ENCODE assay signal across 8 cellular contexts in genomic region chr5:139668924-139669680, GRCh38. TPM values are rescaled to one million over a fixed set of nuclear protein-coding genes. Genes with fewer than 3 reads are reported as not detected.
A peak's percentile ranks its signal among the peaks of the same experiment; 100 is the strongest.
DNase-seq lines count a peak whose midpoint lies in the region; ATAC-seq and TF ChIP-seq lines count a peak whose summit lies in the region.

No MANE protein-coding gene starts in this region.

- H3K36me3 ChIP-seq in right atrium auricular region (no peaks in the 10 kb centered on the region), stomach (peaks cover 0 to 3% (median 0%) of the 10 kb centered on the region in 4 donors), MG63 (peaks cover 79% of the 10 kb centered on the region)

- H3K27me3 Mint-ChIP-seq in T-helper 17 cell = no peaks in the 10 kb centered on the region

- H3K27me3 ChIP-seq in right atrium auricular region = no peaks in the 10 kb centered on the region
- no peaks in the 10 kb centered on the region for H3K27me3 ChIP-seq in stomach
- no peaks in the 10 kb centered on the region for H3K27me3 ChIP-seq in MG63

- H3K27ac ChIP-seq in right atrium auricular region (peak overlapping the region; percentile 94 to 97), stomach (peak overlapping the region; percentile 48 to 95 (median 90))

- TF ChIP-seq EP300 in stomach (IDR thresholded peaks at IDR 0.05) = no peak

- H3K4me3 ChIP-seq in right atrium auricular region = peak overlapping the region; percentile 39 to 50
- H3K4me3 ChIP-seq in stomach = peak overlapping the region; percentile 41 to 52 (median 48)
- H3K4me3 ChIP-seq in MG63 = no peak overlapping the region

- H3K9me3 ChIP-seq in T-helper 17 cell (ENCODE audit: control insufficient read depth, low read length, poor library complexity, severe bottlenecking) (no peaks in the 10 kb centered on the region), right atrium auricular region (no peaks in the 10 kb centered on the region), stomach (no peaks in the 10 kb centered on the region), MG63 (no peaks in the 10 kb centered on the region)

- ATAC-seq in T-helper 17 cell (no peak), HG02884 (IDR thresholded peaks at IDR 0.05; ENCODE audit: unreplicated experiment) (no peak)

- peaks cover 2% of the 10 kb centered on the region for H3K36me3 Mint-ChIP-seq in T-helper 17 cell (ENCODE audit: low read depth)

- H3K27ac Mint-ChIP-seq in T-helper 17 cell = no peak overlapping the region

- peak overlapping the region; percentile 81 for H3K4me3 Mint-ChIP-seq in T-helper 17 cell

- H3K4me1 Mint-ChIP-seq in T-helper 17 cell = peaks cover 24% of the 10 kb centered on the region

- WGBS in stomach, 5 donors = 77 to 85% (median 80%) methylated on average over 15 to 18 of the region's 18 CpGs

- intact Hi-C loops in stomach (cut with DNase I; ENCODE audit: low total_unique reads) = no loop called here

- TF ChIP-seq POLR2A in stomach (IDR thresholded peaks at IDR 0.05) = no peak

- peaks cover 7 to 98% of the 10 kb centered on the region in 2 donors for H3K4me1 ChIP-seq in right atrium auricular region
- H3K4me1 ChIP-seq in stomach = peaks cover 83 to 99% (median 92%) of the 10 kb centered on the region in 4 donors

- TF ChIP-seq CTCF in right atrium auricular region (IDR thresholded peaks at IDR 0.05) = no peak
- TF ChIP-seq CTCF in stomach (IDR thresholded peaks at IDR 0.05) = no peak

- DNase-seq in NCI-H2081 (lab: John Stamatoyannopoulos, UW) (peak; percentile 14 to 53), NCI-H2081 treated with DMSO at 0.1 percent for 48 hours (lab: John Stamatoyannopoulos, UW) (no peak), T-helper 17 cell (no peak), right atrium auricular region (ENCODE audit: low spot score) (no peak), stomach (no peak), MG63 (no peak), hippocampal formation (lab: John Stamatoyannopoulos, UW) (no peak)

RNA-seq across cellular contexts. Expression of gene CXXC5, which starts 21.0 kb away (rescaled TPM):
- total RNA-seq in T-helper 17 cell = 1 to 10 TPM; 3.2 to 4.3 TPM
- 10 to 100 TPM; 57.9 to 59.5 TPM for total RNA-seq in right atrium auricular region
- 100 to 1,000 TPM in 1 of 5 donors, 10 to 100 TPM in 4; 25.9 to 101 (median 32.7) TPM for total RNA-seq in stomach
- 10 to 100 TPM; 18.3 to 26.3 (median 22.2) TPM for polyA plus RNA-seq in stomach
- 133 and 193 TPM in 2 replicates for total RNA-seq in MG63 (2014; rRNA removed; shearing (Covaris generic); ENCODE audit: low replicate concordance)

Comparison
In these comparisons a context has a peak if more than half of its experiments do, and no peak if none do; other contexts are left out.
1. DNase-seq: peak in NCI-H2081 (2 of 2); none in NCI-H2081 treated with DMSO at 0.1 percent for 48 hours (single experiment), T-helper 17 cell (0 of 3), right atrium auricular region (single experiment), stomach (single experiment), MG63 (single experiment) and hippocampal formation (0 of 2).
2. RNA of gene CXXC5, which starts 21.0 kb away (total RNA-seq): 133 to 193 TPM in MG63, 57.9 to 59.5 TPM in right atrium auricular region and 25.9 to 101 TPM in stomach; 3.2 to 4.3 TPM in T-helper 17 cell; every median in the first group is over 4 times any median in the second.